Comparison of ENCODE assay signal across 8 cellular contexts in the genomic region with DNA sequence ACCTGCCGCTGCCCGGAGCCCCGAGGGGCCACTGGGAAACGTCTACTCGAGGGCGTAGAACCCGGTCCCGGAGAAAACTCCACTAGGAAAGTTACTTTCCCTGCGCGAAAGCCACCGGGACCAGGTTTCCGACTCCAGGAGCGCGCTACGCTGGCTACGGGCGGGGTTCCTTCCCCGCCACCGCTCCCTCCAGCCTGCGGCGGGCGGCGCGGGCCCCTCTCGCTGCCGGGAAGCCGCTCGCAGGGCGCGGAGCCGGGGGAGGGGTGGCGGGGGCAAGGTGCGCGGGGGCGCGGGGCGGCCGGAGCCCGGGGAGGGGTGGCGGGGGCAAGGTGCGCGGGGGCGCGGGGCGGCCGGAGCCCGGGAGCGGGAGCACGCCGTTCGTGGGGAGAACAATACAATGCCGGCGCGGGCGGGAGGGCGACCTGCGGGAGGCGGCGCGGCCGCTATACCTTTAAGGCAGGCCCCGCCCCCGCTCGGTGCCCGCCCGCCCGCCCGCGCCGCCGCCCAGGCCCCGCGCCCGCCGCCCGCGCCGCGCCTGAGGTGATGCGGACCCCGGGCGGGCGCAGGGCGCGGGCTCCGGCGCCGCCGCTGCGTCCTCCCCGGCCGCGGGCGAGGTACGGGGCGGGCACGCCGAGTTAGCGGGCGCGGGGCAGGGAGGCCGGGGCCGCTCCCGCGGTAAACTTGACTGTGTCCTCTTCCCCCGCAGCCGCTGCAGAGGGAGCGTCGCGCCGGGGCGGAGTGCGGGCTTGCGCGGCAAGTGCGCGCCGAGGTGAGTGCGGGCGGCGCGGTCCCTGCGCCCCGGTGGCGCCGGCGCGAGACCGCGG.
A peak's percentile ranks its signal among the peaks of the same experiment; 100 is the strongest.
DNase-seq lines count a peak whose midpoint lies in the region; ATAC-seq and TF ChIP-seq lines count a peak whose summit lies in the region.

No MANE protein-coding gene starts in this region.

- no peaks in the 10 kb centered on the region for H3K27me3 ChIP-seq in OCI-LY1 (ENCODE audit: insufficient read depth, low read length)

- peak overlapping the region; percentile 59; the same call in 1 of the 2 replicates for H2AFZ ChIP-seq in OCI-LY1 (ENCODE audit: low read length)

- H3K27me3 Mint-ChIP-seq in activated naive CD8-positive, alpha-beta T cell treated with anti-CD3 and anti-CD28 coated beads for 36 hours = peaks cover 41% of the 10 kb centered on the region

- H3K27ac ChIP-seq in OCI-LY1 (ENCODE audit: low read depth, low read length, poor library complexity, severe bottlenecking) = no peak overlapping the region

- peaks cover 32% of the 10 kb centered on the region for H3K4me1 Mint-ChIP-seq in activated naive CD8-positive, alpha-beta T cell treated with anti-CD3 and anti-CD28 coated beads for 36 hours

- peak overlapping the region; percentile 86 for H3K4me2 ChIP-seq in OCI-LY1 (ENCODE audit: low read length)

- no peaks in the 10 kb centered on the region for H3F3A ChIP-seq in OCI-LY1 (ENCODE audit: insufficient read depth, low read length)

- ATAC-seq in HG02642 (IDR thresholded peaks at IDR 0.05; ENCODE audit: poor library complexity, unreplicated experiment) = peak; percentile 61
- peak; percentile 45 to 47 for ATAC-seq in left cardiac atrium

- no peaks in the 10 kb centered on the region for H3K79me2 ChIP-seq in OCI-LY1 (ENCODE audit: insufficient read depth, low read length)

- H3K9me3 Mint-ChIP-seq in activated naive CD8-positive, alpha-beta T cell treated with anti-CD3 and anti-CD28 coated beads for 36 hours = no peaks in the 10 kb centered on the region

- DNase-seq in DMS153 treated with DMSO at 0.1 percent for 48 hours (lab: John Stamatoyannopoulos, UW; ENCODE audit: unreplicated experiment) = peak; percentile 19
- DNase-seq in DMS153 (lab: John Stamatoyannopoulos, UW) = no peak
- DNase-seq in activated naive CD8-positive, alpha-beta T cell treated with anti-CD3 and anti-CD28 coated beads for 36 hours = peak; percentile 32
- DNase-seq in left cardiac atrium = peak; percentile 67
- no peak for DNase-seq in retinal pigment epithelial cell (ENCODE audit: low read depth)
- no peak for DNase-seq in mesenteric fat pad (ENCODE audit: low spot score)

- no peak overlapping the region for H3K27ac Mint-ChIP-seq in activated naive CD8-positive, alpha-beta T cell treated with anti-CD3 and anti-CD28 coated beads for 36 hours

- no peak for TF ChIP-seq CTCF in OCI-LY1 (IDR thresholded peaks at IDR 0.05; ENCODE audit: low read length)
- no peak for TF ChIP-seq CTCF in retinal pigment epithelial cell (conservative IDR thresholded peaks at IDR 0.05; ENCODE audit: low read depth, low read length)

- peak overlapping the region; percentile 68 for H3K4me3 Mint-ChIP-seq in activated naive CD8-positive, alpha-beta T cell treated with anti-CD3 and anti-CD28 coated beads for 36 hours

- no peaks in the 10 kb centered on the region for H4K20me1 ChIP-seq in OCI-LY1 (ENCODE audit: insufficient read depth, low read length)

- peaks cover 25% of the 10 kb centered on the region for H3K4me1 ChIP-seq in OCI-LY1 (ENCODE audit: insufficient read depth, low read length, severe bottlenecking)

- intact Hi-C loops in left cardiac atrium (cut with DNase I) = loop anchor here (2.0 to 10.0 kb wide), 5 partner anchors 50 to 222 kb away; no protein-coding TSS in a partner anchor

- peaks cover 3% of the 10 kb centered on the region for H3K36me3 Mint-ChIP-seq in activated naive CD8-positive, alpha-beta T cell treated with anti-CD3 and anti-CD28 coated beads for 36 hours

- H3K4me3 ChIP-seq in OCI-LY1 (ENCODE audit: low read depth, low read length, poor library complexity, severe bottlenecking) (peak overlapping the region; percentile 93), retinal pigment epithelial cell (ENCODE audit: low read length) (peak overlapping the region; percentile 78)

- no peaks in the 10 kb centered on the region; the same call in 1 of the 2 replicates for H3K36me3 ChIP-seq in OCI-LY1 (ENCODE audit: insufficient read depth, low read length)

- H3K9me3 ChIP-seq in OCI-LY1 (ENCODE audit: low read length) = no peaks in the 10 kb centered on the region

- H3K9me2 ChIP-seq in OCI-LY1 (ENCODE audit: low read depth, low read length) = no peaks in the 10 kb centered on the region

- peak overlapping the region; percentile 88 for H3K9ac ChIP-seq in OCI-LY1 (ENCODE audit: low read length)

Comparison
In these comparisons a context has a peak if more than half of its experiments do, and no peak if none do; other contexts are left out.
1. DNase-seq: peak in DMS153 treated with DMSO at 0.1 percent for 48 hours (single experiment), activated naive CD8-positive, alpha-beta T cell treated with anti-CD3 and anti-CD28 coated beads for 36 hours (single experiment) and left cardiac atrium (single experiment); none in DMS153 (single experiment), retinal pigment epithelial cell (single experiment) and mesenteric fat pad (single experiment).